Comparison of ENCODE assay signal across 24 cellular contexts in the genomic region with DNA sequence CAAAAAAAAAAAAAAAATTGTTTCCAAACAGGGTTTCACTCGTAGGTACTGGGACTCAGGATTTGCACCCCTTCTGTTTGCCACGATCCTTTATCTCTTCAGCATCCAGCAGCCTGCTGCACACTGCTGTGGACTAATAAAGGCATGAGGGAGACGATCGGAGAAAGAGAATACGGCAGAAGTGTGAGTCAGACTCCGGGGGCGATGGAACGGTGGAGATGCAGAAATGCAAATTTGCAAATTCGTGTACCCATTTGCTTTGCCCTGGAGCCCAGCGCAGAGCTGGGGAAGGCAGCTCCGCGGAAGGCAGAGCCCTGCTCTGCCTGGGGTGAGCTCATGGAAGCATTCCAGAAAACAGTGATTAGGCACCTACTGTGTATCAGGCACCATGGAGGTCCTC.
"Had no signal": no experiment of that assay in that cellular context is flagged by ENCODE, and none has a peak within 500 bp of the region (broad histone marks: within the 10 kb centered on the region; RNA-seq: fewer than 3 reads in every experiment).

No MANE protein-coding gene starts in this region.

- H3K9me3 Mint-ChIP-seq: activated CD4-positive, alpha-beta memory T cell treated with anti-CD3 and anti-CD28 coated beads for 36 hours; activated naive CD8-positive, alpha-beta T cell treated with anti-CD3 and anti-CD28 coated beads, Interleukin-2, amount 10 ng/mL, durations not matched to agents 7 days and 5 days had no signal

- H3K27me3 Mint-ChIP-seq: activated CD4-positive, alpha-beta memory T cell treated with anti-CD3 and anti-CD28 coated beads for 36 hours; activated CD4-positive, alpha-beta T cell treated with anti-CD3 and anti-CD28 coated beads, Interleukin-2, amount 10 ng/mL, durations not matched to agents 7 days and 5 days had no signal

- H3K4me3 Mint-ChIP-seq: activated B cell treated with CpG ODN at 0.5 μM for 24 hours; activated CD4-positive, alpha-beta memory T cell treated with anti-CD3 and anti-CD28 coated beads for 36 hours; activated CD4-positive, alpha-beta T cell treated with anti-CD3 and anti-CD28 coated beads, Interleukin-2, amount 10 ng/mL, durations not matched to agents 7 days and 5 days; activated naive CD8-positive, alpha-beta T cell treated with anti-CD3 and anti-CD28 coated beads, Interleukin-2, amount 10 ng/mL, durations not matched to agents 7 days and 5 days; activated T-helper 17 cell treated with anti-CD3 and anti-CD28 coated beads, Interleukin-2, amount 50 U/mL, for 72 hours; IgD-negative memory B cell had no signal

- H3K27ac Mint-ChIP-seq: activated B cell treated with CpG ODN at 0.5 μM for 24 hours; activated CD4-positive, alpha-beta memory T cell treated with anti-CD3 and anti-CD28 coated beads for 36 hours; activated CD4-positive, alpha-beta T cell treated with anti-CD3 and anti-CD28 coated beads, Interleukin-2, amount 10 ng/mL, durations not matched to agents 7 days and 5 days; activated naive CD8-positive, alpha-beta T cell treated with anti-CD3 and anti-CD28 coated beads, Interleukin-2, amount 10 ng/mL, durations not matched to agents 7 days and 5 days; activated T-helper 17 cell treated with anti-CD3 and anti-CD28 coated beads, Interleukin-2, amount 50 U/mL, for 72 hours; IgD-negative memory B cell had no signal

- H3K9me3 ChIP-seq: adrenal gland had no signal

- H3K4me1 Mint-ChIP-seq: activated B cell treated with CpG ODN at 0.5 μM for 24 hours; activated CD4-positive, alpha-beta T cell treated with anti-CD3 and anti-CD28 coated beads, Interleukin-2, amount 10 ng/mL, durations not matched to agents 7 days and 5 days; activated naive CD8-positive, alpha-beta T cell treated with anti-CD3 and anti-CD28 coated beads, Interleukin-2, amount 10 ng/mL, durations not matched to agents 7 days and 5 days; activated T-helper 17 cell treated with anti-CD3 and anti-CD28 coated beads, Interleukin-2, amount 50 U/mL, for 72 hours had no signal

- ATAC-seq: activated T-helper 17 cell treated with anti-CD3 and anti-CD28 coated beads, Interleukin-2, amount 50 U/mL, for 72 hours; Panc1; SK-N-SH treated with all-trans-retinoic acid at 6 μM for 48 hours had no signal

- H3K36me3 Mint-ChIP-seq: activated CD4-positive, alpha-beta memory T cell treated with anti-CD3 and anti-CD28 coated beads for 36 hours; activated naive CD8-positive, alpha-beta T cell treated with anti-CD3 and anti-CD28 coated beads, Interleukin-2, amount 10 ng/mL, durations not matched to agents 7 days and 5 days; IgD-negative memory B cell had no signal

- DNase-seq: activated B cell treated with CpG ODN at 0.5 μM for 24 hours; activated CD4-positive, alpha-beta memory T cell treated with anti-CD3 and anti-CD28 coated beads for 36 hours; activated CD4-positive, alpha-beta T cell treated with anti-CD3 and anti-CD28 coated beads, Interleukin-2, amount 10 ng/mL, durations not matched to agents 7 days and 5 days; activated CD8-positive, alpha-beta memory T cell treated with anti-CD3 and anti-CD28 coated beads for 24 hours; activated naive CD4-positive, alpha-beta T cell treated with anti-CD3 and anti-CD28 coated beads, Interleukin-2, amount 50 U/mL, for 16 hours; activated naive CD8-positive, alpha-beta T cell treated with anti-CD3 and anti-CD28 coated beads, Interleukin-2, amount 10 ng/mL, durations not matched to agents 7 days and 5 days; activated T-cell treated with anti-CD3 and anti-CD28 coated beads, Interleukin-2, amount 50 U/mL, for 48 hours; adrenal gland; KG1; NCI-H1048; NCI-H146; NCI-H187 treated with DMSO at 0.1 percent for 48 hours; NCI-H2081 treated with DMSO at 0.1 percent for 48 hours; NCI-H2227 treated with DMSO at 0.1 percent for 48 hours; NCI-H526; NCI-H774; NK-92 treated with Interleukin-12 subunit alpha and Interleukin-12 subunit beta, amount 100 ng/mL, for 24 hours; OCI-M1; Right ventricle myocardium superior; SW 1271 had no signal
